Comparison of ENCODE assay signal across 1 cellular context in the genomic region with DNA sequence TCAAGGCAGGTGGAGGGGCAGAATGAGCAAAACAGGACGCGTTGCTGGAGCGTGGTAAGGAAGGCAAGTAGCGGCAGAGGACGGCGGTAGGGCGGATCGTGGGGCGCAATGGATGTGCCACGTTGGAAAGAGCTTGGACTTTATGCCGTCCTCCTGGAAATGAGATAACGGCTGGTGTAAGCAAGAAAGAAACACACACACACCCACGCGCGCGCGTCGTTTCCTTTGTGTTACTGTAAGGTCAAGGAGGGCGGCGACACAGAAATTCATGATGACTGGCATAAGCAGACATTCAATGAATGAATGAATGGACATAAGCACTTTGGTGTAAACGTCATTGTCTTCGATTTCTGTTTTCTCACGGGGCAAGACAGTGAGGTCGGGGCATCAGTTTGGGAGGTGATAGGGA.
TF ChIP-seq lines count a peak whose summit lies in the region.

No MANE protein-coding gene starts in this region.

TF ChIP-seq in HepG2, 621 proteins besides CTCF, POLR2A, EP300 and RAD21 (continued from another document and continues in another):
- TF ChIP-seq, protein P1, sequence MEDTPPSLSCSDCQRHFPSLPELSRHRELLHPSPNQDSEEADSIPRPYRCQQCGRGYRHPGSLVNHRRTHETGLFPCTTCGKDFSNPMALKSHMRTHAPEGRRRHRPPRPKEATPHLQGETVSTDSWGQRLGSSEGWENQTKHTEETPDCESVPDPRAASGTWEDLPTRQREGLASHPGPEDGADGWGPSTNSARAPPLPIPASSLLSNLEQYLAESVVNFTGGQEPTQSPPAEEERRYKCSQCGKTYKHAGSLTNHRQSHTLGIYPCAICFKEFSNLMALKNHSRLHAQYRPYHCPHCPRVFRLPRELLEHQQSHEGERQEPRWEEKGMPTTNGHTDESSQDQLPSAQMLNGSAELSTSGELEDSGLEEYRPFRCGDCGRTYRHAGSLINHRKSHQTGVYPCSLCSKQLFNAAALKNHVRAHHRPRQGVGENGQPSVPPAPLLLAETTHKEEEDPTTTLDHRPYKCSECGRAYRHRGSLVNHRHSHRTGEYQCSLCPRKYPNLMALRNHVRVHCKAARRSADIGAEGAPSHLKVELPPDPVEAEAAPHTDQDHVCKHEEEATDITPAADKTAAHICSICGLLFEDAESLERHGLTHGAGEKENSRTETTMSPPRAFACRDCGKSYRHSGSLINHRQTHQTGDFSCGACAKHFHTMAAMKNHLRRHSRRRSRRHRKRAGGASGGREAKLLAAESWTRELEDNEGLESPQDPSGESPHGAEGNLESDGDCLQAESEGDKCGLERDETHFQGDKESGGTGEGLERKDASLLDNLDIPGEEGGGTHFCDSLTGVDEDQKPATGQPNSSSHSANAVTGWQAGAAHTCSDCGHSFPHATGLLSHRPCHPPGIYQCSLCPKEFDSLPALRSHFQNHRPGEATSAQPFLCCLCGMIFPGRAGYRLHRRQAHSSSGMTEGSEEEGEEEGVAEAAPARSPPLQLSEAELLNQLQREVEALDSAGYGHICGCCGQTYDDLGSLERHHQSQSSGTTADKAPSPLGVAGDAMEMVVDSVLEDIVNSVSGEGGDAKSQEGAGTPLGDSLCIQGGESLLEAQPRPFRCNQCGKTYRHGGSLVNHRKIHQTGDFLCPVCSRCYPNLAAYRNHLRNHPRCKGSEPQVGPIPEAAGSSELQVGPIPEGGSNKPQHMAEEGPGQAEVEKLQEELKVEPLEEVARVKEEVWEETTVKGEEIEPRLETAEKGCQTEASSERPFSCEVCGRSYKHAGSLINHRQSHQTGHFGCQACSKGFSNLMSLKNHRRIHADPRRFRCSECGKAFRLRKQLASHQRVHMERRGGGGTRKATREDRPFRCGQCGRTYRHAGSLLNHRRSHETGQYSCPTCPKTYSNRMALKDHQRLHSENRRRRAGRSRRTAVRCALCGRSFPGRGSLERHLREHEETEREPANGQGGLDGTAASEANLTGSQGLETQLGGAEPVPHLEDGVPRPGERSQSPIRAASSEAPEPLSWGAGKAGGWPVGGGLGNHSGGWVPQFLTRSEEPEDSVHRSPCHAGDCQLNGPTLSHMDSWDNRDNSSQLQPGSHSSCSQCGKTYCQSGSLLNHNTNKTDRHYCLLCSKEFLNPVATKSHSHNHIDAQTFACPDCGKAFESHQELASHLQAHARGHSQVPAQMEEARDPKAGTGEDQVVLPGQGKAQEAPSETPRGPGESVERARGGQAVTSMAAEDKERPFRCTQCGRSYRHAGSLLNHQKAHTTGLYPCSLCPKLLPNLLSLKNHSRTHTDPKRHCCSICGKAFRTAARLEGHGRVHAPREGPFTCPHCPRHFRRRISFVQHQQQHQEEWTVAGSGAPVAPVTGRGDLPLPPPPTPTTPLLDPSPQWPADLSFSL (CRISPR knock-in tag; IDR thresholded peaks at IDR 0.05), result 0 out of 2 replicates have a peak, but pooled peaks have one; percentile 35
- TF ChIP-seq ZNF160 (CRISPR knock-in tag; IDR thresholded peaks at IDR 0.05), result 0 out of 2 replicates have a peak, but pooled peaks have one; percentile 0
- TF ChIP-seq, protein P2, sequence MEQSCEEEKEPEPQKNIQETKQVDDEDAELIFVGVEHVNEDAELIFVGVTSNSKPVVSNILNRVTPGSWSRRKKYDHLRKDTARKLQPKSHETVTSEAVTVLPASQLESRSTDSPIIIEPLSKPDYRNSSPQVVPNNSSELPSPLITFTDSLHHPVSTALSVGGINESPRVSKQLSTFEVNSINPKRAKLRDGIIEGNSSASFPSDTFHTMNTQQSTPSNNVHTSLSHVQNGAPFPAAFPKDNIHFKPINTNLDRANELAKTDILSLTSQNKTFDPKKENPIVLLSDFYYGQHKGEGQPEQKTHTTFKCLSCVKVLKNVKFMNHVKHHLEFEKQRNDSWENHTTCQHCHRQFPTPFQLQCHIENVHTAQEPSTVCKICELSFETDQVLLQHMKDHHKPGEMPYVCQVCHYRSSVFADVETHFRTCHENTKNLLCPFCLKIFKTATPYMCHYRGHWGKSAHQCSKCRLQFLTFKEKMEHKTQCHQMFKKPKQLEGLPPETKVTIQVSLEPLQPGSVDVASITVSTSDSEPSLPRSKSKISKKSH (CRISPR knock-in tag; IDR thresholded peaks at IDR 0.05; ENCODE audit: borderline replicate concordance), result no peak
- TF ChIP-seq, protein P3, sequence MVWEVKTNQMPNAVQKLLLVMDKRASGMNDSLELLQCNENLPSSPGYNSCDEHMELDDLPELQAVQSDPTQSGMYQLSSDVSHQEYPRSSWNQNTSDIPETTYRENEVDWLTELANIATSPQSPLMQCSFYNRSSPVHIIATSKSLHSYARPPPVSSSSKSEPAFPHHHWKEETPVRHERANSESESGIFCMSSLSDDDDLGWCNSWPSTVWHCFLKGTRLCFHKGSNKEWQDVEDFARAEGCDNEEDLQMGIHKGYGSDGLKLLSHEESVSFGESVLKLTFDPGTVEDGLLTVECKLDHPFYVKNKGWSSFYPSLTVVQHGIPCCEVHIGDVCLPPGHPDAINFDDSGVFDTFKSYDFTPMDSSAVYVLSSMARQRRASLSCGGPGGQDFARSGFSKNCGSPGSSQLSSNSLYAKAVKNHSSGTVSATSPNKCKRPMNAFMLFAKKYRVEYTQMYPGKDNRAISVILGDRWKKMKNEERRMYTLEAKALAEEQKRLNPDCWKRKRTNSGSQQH (CRISPR knock-in tag; IDR thresholded peaks at IDR 0.05; ENCODE audit: low read depth), result 0 out of 2 replicates have a peak, but pooled peaks have one; percentile 78
- TF ChIP-seq, protein P4, sequence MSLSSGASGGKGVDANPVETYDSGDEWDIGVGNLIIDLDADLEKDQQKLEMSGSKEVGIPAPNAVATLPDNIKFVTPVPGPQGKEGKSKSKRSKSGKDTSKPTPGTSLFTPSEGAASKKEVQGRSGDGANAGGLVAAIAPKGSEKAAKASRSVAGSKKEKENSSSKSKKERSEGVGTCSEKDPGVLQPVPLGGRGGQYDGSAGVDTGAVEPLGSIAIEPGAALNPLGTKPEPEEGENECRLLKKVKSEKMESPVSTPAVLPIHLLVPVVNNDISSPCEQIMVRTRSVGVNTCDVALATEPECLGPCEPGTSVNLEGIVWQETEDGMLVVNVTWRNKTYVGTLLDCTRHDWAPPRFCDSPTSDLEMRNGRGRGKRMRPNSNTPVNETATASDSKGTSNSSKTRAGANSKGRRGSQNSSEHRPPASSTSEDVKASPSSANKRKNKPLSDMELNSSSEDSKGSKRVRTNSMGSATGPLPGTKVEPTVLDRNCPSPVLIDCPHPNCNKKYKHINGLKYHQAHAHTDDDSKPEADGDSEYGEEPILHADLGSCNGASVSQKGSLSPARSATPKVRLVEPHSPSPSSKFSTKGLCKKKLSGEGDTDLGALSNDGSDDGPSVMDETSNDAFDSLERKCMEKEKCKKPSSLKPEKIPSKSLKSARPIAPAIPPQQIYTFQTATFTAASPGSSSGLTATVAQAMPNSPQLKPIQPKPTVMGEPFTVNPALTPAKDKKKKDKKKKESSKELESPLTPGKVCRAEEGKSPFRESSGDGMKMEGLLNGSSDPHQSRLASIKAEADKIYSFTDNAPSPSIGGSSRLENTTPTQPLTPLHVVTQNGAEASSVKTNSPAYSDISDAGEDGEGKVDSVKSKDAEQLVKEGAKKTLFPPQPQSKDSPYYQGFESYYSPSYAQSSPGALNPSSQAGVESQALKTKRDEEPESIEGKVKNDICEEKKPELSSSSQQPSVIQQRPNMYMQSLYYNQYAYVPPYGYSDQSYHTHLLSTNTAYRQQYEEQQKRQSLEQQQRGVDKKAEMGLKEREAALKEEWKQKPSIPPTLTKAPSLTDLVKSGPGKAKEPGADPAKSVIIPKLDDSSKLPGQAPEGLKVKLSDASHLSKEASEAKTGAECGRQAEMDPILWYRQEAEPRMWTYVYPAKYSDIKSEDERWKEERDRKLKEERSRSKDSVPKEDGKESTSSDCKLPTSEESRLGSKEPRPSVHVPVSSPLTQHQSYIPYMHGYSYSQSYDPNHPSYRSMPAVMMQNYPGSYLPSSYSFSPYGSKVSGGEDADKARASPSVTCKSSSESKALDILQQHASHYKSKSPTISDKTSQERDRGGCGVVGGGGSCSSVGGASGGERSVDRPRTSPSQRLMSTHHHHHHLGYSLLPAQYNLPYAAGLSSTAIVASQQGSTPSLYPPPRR (CRISPR knock-in tag; IDR thresholded peaks at IDR 0.05; ENCODE audit: borderline replicate concordance), result no peak
- TF ChIP-seq, protein P5, sequence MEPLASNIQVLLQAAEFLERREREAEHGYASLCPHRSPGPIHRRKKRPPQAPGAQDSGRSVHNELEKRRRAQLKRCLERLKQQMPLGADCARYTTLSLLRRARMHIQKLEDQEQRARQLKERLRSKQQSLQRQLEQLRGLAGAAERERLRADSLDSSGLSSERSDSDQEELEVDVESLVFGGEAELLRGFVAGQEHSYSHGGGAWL (CRISPR knock-in tag; IDR thresholded peaks at IDR 0.05), result peak; percentile 7; the same call in 1 of the 2 replicates
- peak; percentile 85 for TF ChIP-seq ZNF24 (IDR thresholded peaks at IDR 0.05)
- TF ChIP-seq CENPT (CRISPR knock-in tag; IDR thresholded peaks at IDR 0.05; ENCODE audit: low read depth), result 0 out of 2 replicates have a peak, but pooled peaks have one; percentile 65
- 0 out of 2 replicates have a peak, but pooled peaks have one; percentile 16 for TF ChIP-seq NFKBIZ (CRISPR knock-in tag; IDR thresholded peaks at IDR 0.05)
- TF ChIP-seq ZNF44 (CRISPR knock-in tag; IDR thresholded peaks at IDR 0.05), result 0 out of 2 replicates have a peak, but pooled peaks have one; percentile 27
- 0 out of 2 replicates have a peak, but pooled peaks have one; percentile 5 for TF ChIP-seq NFKB2 (CRISPR knock-in tag; IDR thresholded peaks at IDR 0.05; ENCODE audit: borderline replicate concordance)
- TF ChIP-seq TGIF2 (CRISPR knock-in tag; IDR thresholded peaks at IDR 0.05), result 0 out of 2 replicates have a peak, but pooled peaks have one; percentile 29
- TF ChIP-seq MYC (CRISPR knock-in tag; IDR thresholded peaks at IDR 0.05; ENCODE audit: borderline replicate concordance), result 0 out of 2 replicates have a peak, but pooled peaks have one; percentile 1
- TF ChIP-seq ZNF274 (CRISPR knock-in tag; IDR thresholded peaks at IDR 0.05), result peak; percentile 22; the same call in 1 of the 2 replicates
- TF ChIP-seq ZMYM3 (CRISPR knock-in tag; IDR thresholded peaks at IDR 0.05), result 0 out of 2 replicates have a peak, but pooled peaks have one; percentile 11
- 0 out of 2 replicates have a peak, but pooled peaks have one; percentile 78 for TF ChIP-seq GLI4 (CRISPR knock-in tag; IDR thresholded peaks at IDR 0.05; ENCODE audit: borderline replicate concordance)
- no peak for TF ChIP-seq ZNF614 (CRISPR knock-in tag; IDR thresholded peaks at IDR 0.05; ENCODE audit: borderline replicate concordance)
- TF ChIP-seq ZNF563 (CRISPR knock-in tag; IDR thresholded peaks at IDR 0.05), result 0 out of 2 replicates have a peak, but pooled peaks have one; percentile 37
- TF ChIP-seq NCOA2 (CRISPR knock-in tag; IDR thresholded peaks at IDR 0.05), result no peak
- 0 out of 2 replicates have a peak, but pooled peaks have one; percentile 4 for TF ChIP-seq ERF (CRISPR knock-in tag; IDR thresholded peaks at IDR 0.05)
- peak; percentile 35 for TF ChIP-seq ZNF883 (CRISPR knock-in tag; IDR thresholded peaks at IDR 0.05; ENCODE audit: not compliant biosample characterization)
- TF ChIP-seq ZNF749 (CRISPR knock-in tag; IDR thresholded peaks at IDR 0.05; ENCODE audit: borderline replicate concordance), result peak; percentile 74; the same call in 1 of the 2 replicates
- 0 out of 2 replicates have a peak, but pooled peaks have one; percentile 42 for TF ChIP-seq DNMT3B (CRISPR knock-in tag; conservative IDR thresholded peaks at IDR 0.05)
- 0 out of 2 replicates have a peak, but pooled peaks have one; percentile 11 for TF ChIP-seq ZNF343 (CRISPR knock-in tag; IDR thresholded peaks at IDR 0.05)
- 0 out of 2 replicates have a peak, but pooled peaks have one; percentile 0 for TF ChIP-seq KMT2B (CRISPR knock-in tag; IDR thresholded peaks at IDR 0.05)
- 0 out of 2 replicates have a peak, but pooled peaks have one; percentile 10 for TF ChIP-seq ZFP36L1 (CRISPR knock-in tag; IDR thresholded peaks at IDR 0.05)
- no peak for TF ChIP-seq ATF7 (IDR thresholded peaks at IDR 0.05)
- 0 out of 2 replicates have a peak, but pooled peaks have one; percentile 16 for TF ChIP-seq ATF7 (CRISPR knock-in tag; IDR thresholded peaks at IDR 0.05)
- no peak for TF ChIP-seq ZFYVE20 (CRISPR knock-in tag; IDR thresholded peaks at IDR 0.05; ENCODE audit: borderline replicate concordance, low read depth)
- 0 out of 2 replicates have a peak, but pooled peaks have one; percentile 22 for TF ChIP-seq ZNF619 (CRISPR knock-in tag; IDR thresholded peaks at IDR 0.05)
- TF ChIP-seq CBFB (CRISPR knock-in tag; IDR thresholded peaks at IDR 0.05), result peak; percentile 8; the same call in 1 of the 2 replicates
- TF ChIP-seq ZNF121 (CRISPR knock-in tag; IDR thresholded peaks at IDR 0.05), result peak; percentile 93
- TF ChIP-seq ZNF709 (CRISPR knock-in tag; IDR thresholded peaks at IDR 0.05), result 0 out of 2 replicates have a peak, but pooled peaks have one; percentile 25
- 0 out of 2 replicates have a peak, but pooled peaks have one; percentile 46 for TF ChIP-seq NFATC3 (CRISPR knock-in tag; IDR thresholded peaks at IDR 0.05)
- TF ChIP-seq, protein P6, sequence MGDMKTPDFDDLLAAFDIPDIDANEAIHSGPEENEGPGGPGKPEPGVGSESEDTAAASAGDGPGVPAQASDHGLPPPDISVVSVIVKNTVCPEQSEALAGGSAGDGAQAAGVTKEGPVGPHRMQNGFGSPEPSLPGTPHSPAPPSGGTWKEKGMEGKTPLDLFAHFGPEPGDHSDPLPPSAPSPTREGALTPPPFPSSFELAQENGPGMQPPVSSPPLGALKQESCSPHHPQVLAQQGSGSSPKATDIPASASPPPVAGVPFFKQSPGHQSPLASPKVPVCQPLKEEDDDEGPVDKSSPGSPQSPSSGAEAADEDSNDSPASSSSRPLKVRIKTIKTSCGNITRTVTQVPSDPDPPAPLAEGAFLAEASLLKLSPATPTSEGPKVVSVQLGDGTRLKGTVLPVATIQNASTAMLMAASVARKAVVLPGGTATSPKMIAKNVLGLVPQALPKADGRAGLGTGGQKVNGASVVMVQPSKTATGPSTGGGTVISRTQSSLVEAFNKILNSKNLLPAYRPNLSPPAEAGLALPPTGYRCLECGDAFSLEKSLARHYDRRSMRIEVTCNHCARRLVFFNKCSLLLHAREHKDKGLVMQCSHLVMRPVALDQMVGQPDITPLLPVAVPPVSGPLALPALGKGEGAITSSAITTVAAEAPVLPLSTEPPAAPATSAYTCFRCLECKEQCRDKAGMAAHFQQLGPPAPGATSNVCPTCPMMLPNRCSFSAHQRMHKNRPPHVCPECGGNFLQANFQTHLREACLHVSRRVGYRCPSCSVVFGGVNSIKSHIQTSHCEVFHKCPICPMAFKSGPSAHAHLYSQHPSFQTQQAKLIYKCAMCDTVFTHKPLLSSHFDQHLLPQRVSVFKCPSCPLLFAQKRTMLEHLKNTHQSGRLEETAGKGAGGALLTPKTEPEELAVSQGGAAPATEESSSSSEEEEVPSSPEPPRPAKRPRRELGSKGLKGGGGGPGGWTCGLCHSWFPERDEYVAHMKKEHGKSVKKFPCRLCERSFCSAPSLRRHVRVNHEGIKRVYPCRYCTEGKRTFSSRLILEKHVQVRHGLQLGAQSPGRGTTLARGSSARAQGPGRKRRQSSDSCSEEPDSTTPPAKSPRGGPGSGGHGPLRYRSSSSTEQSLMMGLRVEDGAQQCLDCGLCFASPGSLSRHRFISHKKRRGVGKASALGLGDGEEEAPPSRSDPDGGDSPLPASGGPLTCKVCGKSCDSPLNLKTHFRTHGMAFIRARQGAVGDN (CRISPR knock-in tag; IDR thresholded peaks at IDR 0.05), result peak; percentile 11; the same call in 1 of the 2 replicates
- peak; percentile 74; the same call in 1 of the 2 replicates for TF ChIP-seq ZNF547 (CRISPR knock-in tag; IDR thresholded peaks at IDR 0.05)
- TF ChIP-seq TEAD3 (CRISPR knock-in tag; optimal IDR thresholded peaks at IDR 0.05; ENCODE audit: borderline replicate concordance), result peak; percentile 5
- no peak for TF ChIP-seq POLR2AphosphoS2 (IDR thresholded peaks at IDR 0.05; ENCODE audit: low read depth, low read length)
- TF ChIP-seq ZNF446 (CRISPR knock-in tag; IDR thresholded peaks at IDR 0.05), result 0 out of 2 replicates have a peak, but pooled peaks have one; percentile 37
- peak; percentile 6; the same call in 1 of the 2 replicates for TF ChIP-seq HNF4A (CRISPR knock-in tag; IDR thresholded peaks at IDR 0.05)
- TF ChIP-seq ZNF746 (CRISPR knock-in tag; IDR thresholded peaks at IDR 0.05), result no peak
